In genomic region chr6:151004415-151005024, GRCh38 we compare ENCODE assay signal across 9 cellular contexts.
DNase-seq lines count a peak whose midpoint lies in the region; ATAC-seq, FAIRE-seq and TF ChIP-seq lines count a peak whose summit lies in the region.
"Had no signal": no experiment of that assay in that cellular context is flagged by ENCODE, and none has a peak within 500 bp of the region (broad histone marks: within the 10 kb centered on the region; RNA-seq: fewer than 3 reads in every experiment).

No MANE protein-coding gene starts in this region.

- in situ Hi-C loops in GM12878 (cut with MboI), result no loop called here

- no peak overlapping the region for H2AFZ ChIP-seq in GM12878 (ENCODE audit: control insufficient read depth, low read depth, low read length)

- TF ChIP-seq RAD21 in GM12878 (IDR thresholded peaks at IDR 0.05; ENCODE audit: insufficient read depth, low read depth, low read length), result no peak

- BruUV-seq in GM12878 (replicated peaks; lab: Mats Ljungman, UMichigan), result no TSS peak

- no peak overlapping the region for H3K4me3 ChIP-seq in GM12865 (ENCODE audit: low read depth, low read length)
- no peak overlapping the region for H3K4me3 ChIP-seq in GM12878
- H3K4me3 ChIP-seq in lower lobe of right lung, result no peak overlapping the region

- no peak for TF ChIP-seq CTCF in GM12865 (IDR thresholded peaks at IDR 0.05; ENCODE audit: insufficient read depth, low read depth, low read length, missing control alignments)
- no peak for TF ChIP-seq CTCF in GM12878 (IDR thresholded peaks at IDR 0.05 in 2 of 3, conservative IDR thresholded peaks at IDR 0.05 in 1 of 3; ENCODE audit: control insufficient read depth in 2 of 3, extremely low read depth in 1 of 3, insufficient read depth in 1 of 3, low read depth in 3 of 3, low read length in 3 of 3)
- no peak for TF ChIP-seq CTCF in lower lobe of right lung (IDR thresholded peaks at IDR 0.05)

- intact Hi-C loops in GM12878 (cut with micrococcal nuclease; ENCODE audit: unreplicated experiment) (no loop called here), lower lobe of right lung (cut with DNase I) (no loop called here)

- H3K27ac ChIP-seq in GM12878 (ENCODE audit: control insufficient read depth, insufficient read depth) (no peak overlapping the region), lower lobe of right lung (peak overlapping the region; percentile 74)

- SMC1A ChIA-PET in GM12878 (lab: Charles Lee; ENCODE audit: uncharacterized antibody, unreplicated experiment), result interaction anchor here (0.9 to 1.5 kb wide), 3 partner anchors 10 to 320 kb away, joined by 4 to 9 read pairs (median 8); no protein-coding TSS in a partner anchor

- TF ChIP-seq EP300 in GM12878 (IDR thresholded peaks at IDR 0.05; ENCODE audit: borderline replicate concordance in 1 of 2, control insufficient read depth in 1 of 2, low read depth in 2 of 2, low read length in 2 of 2), result no peak

- H4K20me1 ChIP-seq in GM12878 (ENCODE audit: control insufficient read depth, insufficient read depth), result no peaks in the 10 kb centered on the region

- DNase-seq in GM12865 (ENCODE audit: low read depth) (peak; percentile 15), NCI-H2029 treated with DMSO at 0.1 percent for 48 hours (lab: John Stamatoyannopoulos, UW) (peak; percentile 43), GM12878 (ENCODE audit: low read depth, low spot score) (no peak), lower lobe of right lung (no peak), putamen (ENCODE audit: low spot score) (no peak), GOT3 (lab: John Stamatoyannopoulos, UW) (no peak)
- no peak for DNase-seq in stimulated activated naive CD4-positive, alpha-beta T cell (lab: John Stamatoyannopoulos, UW)
- DNase-seq: T-cell had no signal

- peaks cover 14% of the 10 kb centered on the region for H3K4me1 ChIP-seq in GM12878 (ENCODE audit: control insufficient read depth, insufficient read depth, low read length)
- H3K4me1 ChIP-seq in lower lobe of right lung, result peaks cover 31% of the 10 kb centered on the region

- H3K4me2 ChIP-seq in GM12878 (ENCODE audit: control insufficient read depth, insufficient read depth), result no peak overlapping the region

- no peak for FAIRE-seq in GM12878 (lab: Jason Lieb, UNC)

- TF ChIP-seq POLR2A in GM12878 (IDR thresholded peaks at IDR 0.05; ENCODE audit: low read depth, low read length), result no peak

- H3K9me3 ChIP-seq in GM12878 (replicated peaks; ENCODE audit: control insufficient read depth, insufficient read depth, low read length) (no peaks in the 10 kb centered on the region), lower lobe of right lung (no peaks in the 10 kb centered on the region)

- H3K79me2 ChIP-seq in GM12878 (ENCODE audit: control insufficient read depth, insufficient read depth, low read length), result no peaks in the 10 kb centered on the region

- H3K9ac ChIP-seq in GM12878 (ENCODE audit: control insufficient read depth, insufficient read depth, low read length), result no peak overlapping the region

- H3K27me3 ChIP-seq in GM12878 (replicated peaks in 1 of 2; ENCODE audit: control insufficient read depth in 2 of 2, insufficient read depth in 2 of 2, low read length in 1 of 2) (no peaks in the 10 kb centered on the region), lower lobe of right lung (ENCODE audit: low read depth) (no peaks in the 10 kb centered on the region)

- POLR2A ChIA-PET in GM12878 (lab: Charles Lee), result interaction anchor here (0.6 kb wide), 1 partner anchor 18 kb away, joined by 6 read pairs; no protein-coding TSS in a partner anchor

- RAD21 ChIA-PET in GM12878 (lab: Charles Lee; ENCODE audit: unreplicated experiment), result interaction anchor here (1.1 to 1.3 kb wide), 2 partner anchors 9 to 10 kb away, joined by 3 to 4 read pairs; no protein-coding TSS in a partner anchor

- H3K36me3 ChIP-seq in GM12878 (ENCODE audit: control insufficient read depth in 2 of 2, insufficient read depth in 2 of 2, low read length in 1 of 2) (no peaks in the 10 kb centered on the region; a peak in 2 of 4 replicates), lower lobe of right lung (no peaks in the 10 kb centered on the region)

- WGBS in GM12878 (ENCODE audit: insufficient coverage, insufficient replicate concordance, low lambda C conversion rate, missing lambda C conversion rate), result 66% methylated on average over 8 of the region's 8 CpGs

- ATAC-seq in GM12878 (no peak; the same call in 2 of the 3 replicates), lower lobe of right lung (peak; percentile 74 to 83), HG03039 (IDR thresholded peaks at IDR 0.05; ENCODE audit: unreplicated experiment) (no peak)

- CTCF ChIA-PET in GM12878 (lab: Yijun Ruan, JAX), result interaction anchor here (1.2 to 2.8 kb wide), 6 partner anchors 10 to 331 kb away, joined by 3 to 28 read pairs (median 5); no protein-coding TSS in a partner anchor

TF ChIP-seq in GM12878, 131 proteins besides CTCF, POLR2A, EP300 and RAD21:
- TF ChIP-seq HDGF (IDR thresholded peaks at IDR 0.05), result no peak
- no peak for TF ChIP-seq CREB1 (IDR thresholded peaks at IDR 0.05; ENCODE audit: low read depth)
- TF ChIP-seq REST (IDR thresholded peaks at IDR 0.05; ENCODE audit: low read depth, low read length), result no peak
- no peak for TF ChIP-seq KAT2A (conservative IDR thresholded peaks at IDR 0.05; ENCODE audit: control insufficient read depth, low read depth, low read length)
- peak in 1 of 2 experiments; percentile 38; a peak in 1 of 4 replicates for TF ChIP-seq ETV6 (conservative IDR thresholded peaks at IDR 0.05 in 1 of 2, IDR thresholded peaks at IDR 0.05 in 1 of 2; ENCODE audit: borderline replicate concordance in 1 of 2, low read depth in 1 of 2)
- TF ChIP-seq NRF1 (conservative IDR thresholded peaks at IDR 0.05; ENCODE audit: low read depth, low read length), result no peak
- peak; percentile 70 for TF ChIP-seq JUNB (IDR thresholded peaks at IDR 0.05)
- TF ChIP-seq IKZF1 (conservative IDR thresholded peaks at IDR 0.05), result no peak
- TF ChIP-seq USF1 (IDR thresholded peaks at IDR 0.05; ENCODE audit: borderline replicate concordance, extremely low read length, insufficient read depth, low read depth, low read length), result no peak

Comparison
In these comparisons a context has a peak if more than half of its experiments do, and no peak if none do; other contexts are left out.
1. DNase-seq: peak in GM12865 (single experiment) and NCI-H2029 treated with DMSO at 0.1 percent for 48 hours (single experiment); none in GM12878 (single experiment), lower lobe of right lung (single experiment), stimulated activated naive CD4-positive, alpha-beta T cell (0 of 6), putamen (single experiment) and GOT3 (single experiment).
2. ATAC-seq: peak in lower lobe of right lung (2 of 2); none in GM12878 (single experiment) and HG03039 (single experiment).